8 cellular contexts compared by ENCODE assay signal in the genomic region with DNA sequence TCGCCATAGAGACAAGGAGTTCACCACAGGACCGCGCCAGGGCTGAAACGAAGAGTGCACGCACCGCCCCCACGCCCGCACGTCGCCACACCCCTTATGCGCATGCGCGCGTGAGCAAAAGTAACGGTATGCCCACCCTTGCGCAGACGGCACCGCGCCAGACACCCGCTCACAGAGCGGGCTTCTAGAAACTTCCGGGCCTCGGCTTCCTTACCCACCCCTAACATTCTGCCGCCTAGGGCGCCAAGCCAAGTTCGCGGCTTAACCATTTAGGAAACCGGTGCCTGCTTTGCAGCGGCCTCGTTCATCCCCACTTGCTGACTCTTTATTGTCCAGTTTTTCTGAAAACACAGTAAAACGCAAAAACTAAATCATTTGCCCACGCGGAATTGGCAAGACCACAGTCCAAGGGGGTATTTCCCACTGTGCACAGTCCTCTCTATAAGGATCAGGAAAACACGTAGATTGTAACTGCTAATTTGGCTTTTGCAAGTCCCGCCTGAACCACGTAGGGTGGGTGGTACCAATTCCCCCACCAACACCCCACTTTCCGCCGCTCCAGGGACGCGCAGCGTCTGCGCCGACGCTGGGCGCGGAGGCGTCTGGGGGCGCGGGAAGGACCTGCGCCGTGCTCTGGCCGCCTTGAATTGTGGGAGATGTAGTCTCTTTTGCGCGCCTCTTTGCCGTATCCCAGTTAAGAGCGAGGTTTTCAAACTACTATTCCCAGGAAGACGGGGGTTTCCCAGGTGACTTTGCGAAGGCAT. TPM values are rescaled to one million over a fixed set of nuclear protein-coding genes. Genes with fewer than 3 reads are reported as not detected.
DNase-seq lines count a peak whose midpoint lies in the region; ATAC-seq and TF ChIP-seq lines count a peak whose summit lies in the region.

A gene with protein sequence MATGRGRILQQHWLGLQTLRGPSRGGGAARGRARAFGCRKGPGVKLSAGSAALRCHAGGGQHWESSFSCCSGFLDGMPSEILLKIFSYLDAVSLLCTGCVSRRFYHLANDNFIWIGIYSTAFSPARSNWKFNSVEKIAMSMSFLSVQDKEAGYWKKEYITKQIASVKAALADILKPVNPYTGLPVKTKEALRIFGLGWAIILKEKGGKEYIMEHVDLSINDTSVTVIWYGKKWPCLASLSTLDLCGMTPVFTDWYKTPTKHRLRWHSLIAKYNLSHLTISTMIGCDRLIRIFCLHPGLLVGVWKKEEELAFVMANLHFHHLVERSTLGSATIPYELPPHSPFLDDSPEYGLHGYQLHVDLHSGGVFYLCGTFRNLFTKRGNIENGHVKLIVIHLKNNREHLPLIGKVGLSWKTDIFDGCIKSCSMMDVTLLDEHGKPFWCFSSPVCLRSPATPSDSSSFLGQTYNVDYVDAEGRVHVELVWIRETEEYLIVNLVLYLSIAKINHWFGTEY (minus strand): TSS at position 56 of the 764 bp plus-strand sequence. CDS start 49 bp downstream, at position 7.
A gene with protein sequence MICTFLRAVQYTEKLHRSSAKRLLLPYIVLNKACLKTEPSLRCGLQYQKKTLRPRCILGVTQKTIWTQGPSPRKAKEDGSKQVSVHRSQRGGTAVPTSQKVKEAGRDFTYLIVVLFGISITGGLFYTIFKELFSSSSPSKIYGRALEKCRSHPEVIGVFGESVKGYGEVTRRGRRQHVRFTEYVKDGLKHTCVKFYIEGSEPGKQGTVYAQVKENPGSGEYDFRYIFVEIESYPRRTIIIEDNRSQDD (plus strand): TSS at position 745 of the 764 bp plus-strand sequence. CDS start 286 bp downstream, outside the sequence.

- no TSS peak for BruUV-seq in mammary epithelial cell (replicated peaks; lab: Mats Ljungman, UMichigan)

- CTCF ChIA-PET in AG04450 (lab: Charles Lee) = interaction anchor here (0.7 kb wide), 1 partner anchor 1340 kb away, joined by 4 read pairs; no protein-coding TSS in a partner anchor
- CTCF ChIA-PET in mammary epithelial cell (lab: Charles Lee; ENCODE audit: low non-redundant PET) = no interaction called here

- TF ChIP-seq CTCF in AG04450 (IDR thresholded peaks at IDR 0.05; ENCODE audit: low read depth, low read length) (no peak), WERI-Rb-1 (IDR thresholded peaks at IDR 0.05; ENCODE audit: low read depth, low read length) (no peak), mammary epithelial cell (conservative IDR thresholded peaks at IDR 0.05 in 1 of 2, IDR thresholded peaks at IDR 0.05 in 1 of 2; ENCODE audit: extremely low read depth in 1 of 2, insufficient read depth in 1 of 2, low read depth in 1 of 2, low read length in 2 of 2) (no peak)

- H3K9ac ChIP-seq in mammary epithelial cell (ENCODE audit: insufficient read depth, low read length) (peak within 1 kb of the TSS; percentile 98), skeletal muscle satellite cell (ENCODE audit: low read depth, low read length) (peak within 1 kb of the TSS; percentile 95)

- intact Hi-C loops in mammary epithelial cell (cut with micrococcal nuclease) = no loop called here

- peak within 1 kb of the TSS; percentile 95 for H3K27ac ChIP-seq in AG04450 (ENCODE audit: low read depth, low read length)
- H3K27ac ChIP-seq in WERI-Rb-1 = peak within 1 kb of the TSS; percentile 95
- peak within 1 kb of the TSS; percentile 88 for H3K27ac ChIP-seq in mammary epithelial cell (ENCODE audit: insufficient read depth, low read depth, low read length)

- peak within 1 kb of the TSS; percentile 99 for H3K4me3 ChIP-seq in AG04450 (ENCODE audit: low read depth, low read length)
- peak within 1 kb of the TSS; percentile 99 for H3K4me3 ChIP-seq in WERI-Rb-1 (ENCODE audit: low read depth, low read length)
- H3K4me3 ChIP-seq in mammary epithelial cell (replicated peaks in 1 of 3; ENCODE audit: insufficient read depth in 1 of 3, low read depth in 2 of 3, low read length in 3 of 3) = peak within 1 kb of the TSS; percentile 75 to 91 (median 76)
- peak within 1 kb of the TSS; percentile 79 for H3K4me3 ChIP-seq in iPS-18c (ENCODE audit: insufficient read depth, low read depth, low read length)
- peak within 1 kb of the TSS; percentile 90 for H3K4me3 ChIP-seq in skeletal muscle satellite cell (ENCODE audit: low read length)

- no peaks in the 10 kb centered on the region for H3K9me3 ChIP-seq in AG04450 (ENCODE audit: control insufficient read depth, insufficient read depth, low read length)
- no peaks in the 10 kb centered on the region for H3K9me3 ChIP-seq in WERI-Rb-1 (ENCODE audit: severe bottlenecking)
- H3K9me3 ChIP-seq in mammary epithelial cell (replicated peaks; ENCODE audit: insufficient read depth, low read length) = no peaks in the 10 kb centered on the region
- no peaks in the 10 kb centered on the region for H3K9me3 ChIP-seq in iPS-18c (ENCODE audit: control insufficient read depth, insufficient read depth, low read length)
- no peaks in the 10 kb centered on the region for H3K9me3 ChIP-seq in skeletal muscle satellite cell (replicated peaks; ENCODE audit: low read length)

- H3K36me3 ChIP-seq in WERI-Rb-1 (peaks cover 30% of the 10 kb centered on the region), mammary epithelial cell (ENCODE audit: insufficient read depth, low read length) (no peaks in the 10 kb centered on the region), skeletal muscle satellite cell (ENCODE audit: insufficient read depth, low read length) (peaks cover 5% of the 10 kb centered on the region)

- WGBS in mammary epithelial cell (ENCODE audit: low coverage, missing lambda C conversion rate) = 2% methylated on average over 54 of the region's 58 CpGs

- in situ Hi-C loops in mammary epithelial cell (cut with MboI; ENCODE audit: low sequenced_read_pairs in 2 of 2) = no loop called here

- no peaks in the 10 kb centered on the region for H3K27me3 ChIP-seq in AG04450 (ENCODE audit: control insufficient read depth, insufficient read depth, low read length)
- no peaks in the 10 kb centered on the region for H3K27me3 ChIP-seq in WERI-Rb-1 (ENCODE audit: insufficient read depth, low read depth, severe bottlenecking)
- H3K27me3 ChIP-seq in mammary epithelial cell (ENCODE audit: insufficient read depth, low read length) = no peaks in the 10 kb centered on the region
- H3K27me3 ChIP-seq in skeletal muscle satellite cell (ENCODE audit: control insufficient read depth, insufficient read depth, low read length) = peaks cover 9% of the 10 kb centered on the region

- no peaks in the 10 kb centered on the region for H4K20me1 ChIP-seq in mammary epithelial cell (ENCODE audit: insufficient read depth, low read length)

- H3K4me1 ChIP-seq in mammary epithelial cell (ENCODE audit: insufficient read depth, low read length) = peaks cover 23% of the 10 kb centered on the region
- peaks cover 14% of the 10 kb centered on the region for H3K4me1 ChIP-seq in skeletal muscle satellite cell (ENCODE audit: control insufficient read depth, insufficient read depth, low read length)

- dilution Hi-C loops in mammary epithelial cell (cut with HindIII; ENCODE audit: low sequenced_read_pairs) = no loop called here

- H3K4me2 ChIP-seq in mammary epithelial cell (ENCODE audit: insufficient read depth, low read depth, low read length) (peak within 1 kb of the TSS; percentile 100), skeletal muscle satellite cell (ENCODE audit: low read length) (peak within 1 kb of the TSS; percentile 91)

- POLR2A ChIA-PET in AG04450 (lab: Yijun Ruan, JAX) = no interaction called here

- ATAC-seq in GM18907 (IDR thresholded peaks at IDR 0.05; ENCODE audit: unreplicated experiment) = peak; percentile 92
- peak; percentile 88 for ATAC-seq in HG03139 (IDR thresholded peaks at IDR 0.05; ENCODE audit: unreplicated experiment)

- DNase-seq in AG04450 (ENCODE audit: low read depth, low spot score) (peak; percentile 92), NCI-H2196 treated with DMSO at 0.1 percent for 48 hours (lab: John Stamatoyannopoulos, UW; ENCODE audit: unreplicated experiment) (peak; percentile 93), WERI-Rb-1 (peak; percentile 99), mammary epithelial cell (peak; percentile 95)

- peak within 1 kb of the TSS; percentile 93 for H2AFZ ChIP-seq in mammary epithelial cell (ENCODE audit: low read depth, low read length)

- peaks cover 46% of the 10 kb centered on the region for H3K79me2 ChIP-seq in mammary epithelial cell (ENCODE audit: insufficient read depth, low read length)

RNA-seq across cellular contexts. Expression of the first gene that starts in this region (rescaled TPM):
- polyA plus RNA-seq in AG04450 (2011; rRNA removed) = 0.91 and 1.4 TPM in 2 replicates
- polyA minus RNA-seq in AG04450 (2011; rRNA and poly(A)+ RNA removed) = 0.69 and 2.2 TPM in 2 replicates
- total RNA-seq in mammary epithelial cell = under 1 TPM; 0.33 to 0.73 TPM
- polyA plus RNA-seq in mammary epithelial cell = 0.36 TPM
- polyA minus RNA-seq in mammary epithelial cell = not detected
- total RNA-seq in skeletal muscle satellite cell (2012; rRNA removed) = 0.22 TPM in 1 of 2 replicates, not detected in the other

RNA-seq across cellular contexts. Expression of the second gene that starts in this region (rescaled TPM):
- polyA plus RNA-seq in AG04450 (2011; rRNA removed) (49.0 and 52.7 TPM in 2 replicates), mammary epithelial cell (57.2 TPM)
- 23.7 and 24.9 TPM in 2 replicates for polyA minus RNA-seq in AG04450 (2011; rRNA and poly(A)+ RNA removed)
- total RNA-seq in mammary epithelial cell = 10 to 100 TPM; 23.0 to 37.5 TPM
- polyA minus RNA-seq in mammary epithelial cell = 45.8 TPM
- total RNA-seq in skeletal muscle satellite cell (2012; rRNA removed) = 25.6 and 47.4 TPM in 2 replicates

Comparison
In these comparisons a context has a peak if more than half of its experiments do, and no peak if none do; other contexts are left out.
1. Peak in every context shown above with its lines: DNase-seq, ATAC-seq, H3K4me3 ChIP-seq and H3K27ac ChIP-seq.